ENCODE assay signal across 2 cellular contexts in the genomic region with DNA sequence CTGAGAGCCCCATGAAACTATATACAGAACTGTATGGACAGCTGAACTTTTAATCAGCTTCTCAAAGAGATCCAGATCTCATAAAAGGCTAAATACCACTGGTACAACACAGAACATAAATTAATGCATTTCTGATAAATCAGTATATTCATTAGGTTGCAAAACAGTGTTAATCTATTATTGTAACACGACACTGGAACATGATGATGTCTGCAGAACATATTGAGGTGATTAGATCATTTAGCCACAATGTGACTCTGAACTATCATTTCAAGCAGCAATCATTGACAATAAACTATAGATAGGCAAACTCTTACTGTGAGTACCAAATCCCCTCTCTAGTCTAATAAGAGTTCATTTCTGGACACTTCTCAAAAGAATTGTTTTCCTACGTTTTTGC.
A peak's percentile ranks its signal among the peaks of the same experiment; 100 is the strongest.
TF ChIP-seq lines count a peak whose summit lies in the region.

No MANE protein-coding gene starts in this region.

TF ChIP-seq in HepG2, 621 proteins besides CTCF, POLR2A, EP300 and RAD21:
- TF ChIP-seq AKAP8 (CRISPR knock-in tag; IDR thresholded peaks at IDR 0.05), result no peak
- TF ChIP-seq AGO2 (optimal IDR thresholded peaks at IDR 0.05; ENCODE audit: low read depth, low read length), result peak; percentile 21
- TF ChIP-seq ZBTB42 (CRISPR knock-in tag; IDR thresholded peaks at IDR 0.05), result no peak

TF ChIP-seq in WTC11, 78 proteins besides CTCF, POLR2A, EP300 and RAD21:
- TF ChIP-seq, protein P1, sequence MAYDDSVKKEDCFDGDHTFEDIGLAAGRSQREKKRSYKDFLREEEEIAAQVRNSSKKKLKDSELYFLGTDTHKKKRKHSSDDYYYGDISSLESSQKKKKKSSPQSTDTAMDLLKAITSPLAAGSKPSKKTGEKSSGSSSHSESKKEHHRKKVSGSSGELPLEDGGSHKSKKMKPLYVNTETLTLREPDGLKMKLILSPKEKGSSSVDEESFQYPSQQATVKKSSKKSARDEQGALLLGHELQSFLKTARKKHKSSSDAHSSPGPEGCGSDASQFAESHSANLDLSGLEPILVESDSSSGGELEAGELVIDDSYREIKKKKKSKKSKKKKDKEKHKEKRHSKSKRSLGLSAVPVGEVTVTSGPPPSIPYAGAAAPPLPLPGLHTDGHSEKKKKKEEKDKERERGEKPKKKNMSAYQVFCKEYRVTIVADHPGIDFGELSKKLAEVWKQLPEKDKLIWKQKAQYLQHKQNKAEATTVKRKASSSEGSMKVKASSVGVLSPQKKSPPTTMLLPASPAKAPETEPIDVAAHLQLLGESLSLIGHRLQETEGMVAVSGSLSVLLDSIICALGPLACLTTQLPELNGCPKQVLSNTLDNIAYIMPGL (CRISPR knock-in tag; IDR thresholded peaks at IDR 0.05), result no peak
- TF ChIP-seq, protein P2, sequence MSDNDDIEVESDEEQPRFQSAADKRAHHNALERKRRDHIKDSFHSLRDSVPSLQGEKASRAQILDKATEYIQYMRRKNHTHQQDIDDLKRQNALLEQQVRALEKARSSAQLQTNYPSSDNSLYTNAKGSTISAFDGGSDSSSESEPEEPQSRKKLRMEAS (CRISPR knock-in tag; IDR thresholded peaks at IDR 0.05), result no peak
- TF ChIP-seq SP1 (CRISPR knock-in tag; conservative IDR thresholded peaks at IDR 0.05) (no peak), ESRRA (CRISPR knock-in tag; IDR thresholded peaks at IDR 0.05; ENCODE audit: borderline replicate concordance) (no peak), ZNF138 (CRISPR knock-in tag; conservative IDR thresholded peaks at IDR 0.05) (no peak), RELA (CRISPR knock-in tag; IDR thresholded peaks at IDR 0.05; ENCODE audit: borderline replicate concordance) (no peak), TP53 (CRISPR knock-in tag; IDR thresholded peaks at IDR 0.05) (no peak), ZNF232 (CRISPR knock-in tag; IDR thresholded peaks at IDR 0.05) (no peak)
- TF ChIP-seq, protein P3, sequence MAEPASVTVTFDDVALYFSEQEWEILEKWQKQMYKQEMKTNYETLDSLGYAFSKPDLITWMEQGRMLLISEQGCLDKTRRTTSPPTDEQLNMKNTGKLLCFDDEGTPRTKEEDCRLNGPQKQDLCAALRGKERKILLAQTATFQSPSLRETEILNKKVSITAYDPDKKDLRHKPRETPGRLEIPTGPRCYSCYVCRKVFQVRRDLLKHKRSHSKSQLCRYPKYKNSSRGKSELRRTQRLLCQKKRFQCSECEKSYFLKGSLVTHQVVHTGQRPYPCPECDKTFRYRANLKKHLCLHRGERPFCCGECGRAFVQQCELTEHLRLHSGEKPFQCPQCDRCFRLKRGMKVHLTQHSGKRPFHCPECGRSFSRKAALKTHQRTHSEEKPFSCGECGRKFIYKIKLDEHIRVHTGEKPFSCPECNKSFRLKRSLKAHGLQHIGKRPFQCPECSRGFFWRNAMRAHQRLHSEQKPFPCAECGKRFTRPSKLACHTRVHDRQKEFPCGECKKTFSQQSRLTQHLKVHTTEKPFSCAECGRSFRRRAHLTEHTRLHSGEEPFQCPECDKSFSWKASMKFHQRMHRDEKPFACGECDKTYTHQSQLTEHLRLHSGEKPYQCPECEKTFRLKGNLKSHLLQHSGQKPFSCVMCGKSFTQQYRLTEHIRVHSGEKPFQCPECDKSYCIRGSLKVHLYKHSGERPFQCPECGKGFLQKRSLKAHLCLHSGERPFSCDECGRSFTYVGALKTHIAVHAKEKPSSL (CRISPR knock-in tag; conservative IDR thresholded peaks at IDR 0.05), result no peak
